Comparison of ENCODE assay signal across 7 cellular contexts in the genomic region with DNA sequence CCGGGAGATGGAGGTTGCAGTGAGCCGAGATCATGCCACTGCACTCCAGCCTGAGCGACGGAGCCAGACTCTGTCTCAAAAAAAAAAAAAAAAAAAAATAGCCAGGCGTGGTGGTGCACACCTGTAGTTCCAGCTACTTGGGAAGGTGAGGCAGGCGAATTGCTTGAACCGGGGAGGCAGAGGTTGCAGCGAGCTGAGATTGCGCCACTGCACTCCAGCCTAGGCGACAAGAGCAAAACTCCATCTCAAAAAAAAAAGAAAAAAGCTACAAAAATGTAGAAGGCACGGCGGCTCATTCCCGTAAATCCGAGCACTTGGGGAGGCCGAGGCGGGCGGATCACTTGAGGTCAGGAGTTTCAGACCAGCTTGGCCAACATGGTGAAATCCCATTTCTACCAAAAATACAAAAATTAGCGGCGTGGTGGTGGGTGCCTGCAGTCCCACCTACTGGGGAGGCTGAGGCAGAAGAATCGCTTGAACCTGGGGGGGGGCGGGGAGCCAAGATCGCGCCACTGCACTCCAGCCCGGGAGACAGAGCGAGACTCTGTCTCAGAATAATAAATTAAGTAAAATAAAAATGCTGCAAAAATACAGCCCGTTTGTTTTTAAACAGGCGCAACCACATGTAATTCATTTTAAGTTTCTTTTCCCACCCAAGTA. TPM values are rescaled to one million over a fixed set of nuclear protein-coding genes. Genes with fewer than 3 reads are reported as not detected.
DNase-seq lines count a peak whose midpoint lies in the region; ATAC-seq and TF ChIP-seq lines count a peak whose summit lies in the region.
"Not testable (repeated sequence)": the region's sequence is repeated elsewhere in the genome, so short reads cannot be mapped to it uniquely, and the experiment has no call there.
"Had no signal": no experiment of that assay in that cellular context is flagged by ENCODE, and none has a peak within 500 bp of the region (broad histone marks: within the 10 kb centered on the region; RNA-seq: fewer than 3 reads in every experiment).

No MANE protein-coding gene starts in this region.

- not testable (repeated sequence) for H3K9me2 ChIP-seq in PC-3 (replicated peaks; ENCODE audit: low read length)

- not testable (repeated sequence) for DNase-seq in Caco-2; PC-3; adrenal gland; fibroblast of mammary gland (ENCODE audit: low read depth); stomach

- not testable (repeated sequence) for H3K27me3 ChIP-seq in Caco-2 (replicated peaks; ENCODE audit: control insufficient read depth, insufficient read depth, low read length); PC-3 (ENCODE audit: low read length); adrenal gland
- H3K27me3 ChIP-seq in muscle layer of colon (ENCODE audit: control insufficient read depth in 1 of 2, insufficient read depth in 2 of 2, low read length in 2 of 2) (peaks cover 0 to 10% of the 10 kb centered on the region in 2 donors), stomach (peaks cover 7 to 16% (median 13%) of the 10 kb centered on the region in 3 donors)

- peak overlapping the region; percentile 78; the same call in 1 of the 2 replicates for H2AFZ ChIP-seq in PC-3 (ENCODE audit: low read length)

- H3K9me3 ChIP-seq in Caco-2; PC-3 (ENCODE audit: low read length); adrenal gland (replicated peaks in 1 of 3); muscle layer of colon (ENCODE audit: low read length); stomach: not testable (repeated sequence)

- H3K27ac ChIP-seq in PC-3 (ENCODE audit: low read length) (peak overlapping the region; percentile 89), adrenal gland (peak overlapping the region; percentile 76 to 97 (median 93)), muscle layer of colon (ENCODE audit: low read depth, low read length) (peak overlapping the region; percentile 97), stomach (peak overlapping the region; percentile 83 to 97 (median 94))

- H3K36me3 Mint-ChIP-seq in Caco-2 (ENCODE audit: insufficient read depth, unreplicated experiment): peaks cover 56% of the 10 kb centered on the region

- peak overlapping the region; percentile 95 for H3K4me2 ChIP-seq in PC-3 (ENCODE audit: low read length)

- not testable (repeated sequence) for H3K36me3 ChIP-seq in Caco-2 (ENCODE audit: control insufficient read depth, insufficient read depth, low read length)
- peaks cover 17% of the 10 kb centered on the region for H3K36me3 ChIP-seq in PC-3 (ENCODE audit: low read depth, low read length)
- peaks cover 0 to 18% of the 10 kb centered on the region in 2 donors for H3K36me3 ChIP-seq in adrenal gland (replicated peaks in 1 of 2)
- peaks cover 24% of the 10 kb centered on the region for H3K36me3 ChIP-seq in muscle layer of colon (ENCODE audit: insufficient read depth, low read length)
- peaks cover 16 to 22% (median 21%) of the 10 kb centered on the region in 4 donors for H3K36me3 ChIP-seq in stomach

- H4K20me1 ChIP-seq in PC-3 (ENCODE audit: low read length): peaks cover 28% of the 10 kb centered on the region

- peak overlapping the region; percentile 87 for H3K9ac ChIP-seq in PC-3 (ENCODE audit: low read length)
- H3K9ac ChIP-seq in muscle layer of colon (ENCODE audit: low read length): not testable (repeated sequence)

- peak overlapping the region; percentile 74 for H3K27ac Mint-ChIP-seq in Caco-2 (ENCODE audit: unreplicated experiment)

- peaks cover 12% of the 10 kb centered on the region for H3K4me1 Mint-ChIP-seq in Caco-2 (ENCODE audit: low read depth, unreplicated experiment)

- TF ChIP-seq EP300 in stomach (IDR thresholded peaks at IDR 0.05): not testable (repeated sequence)

- CTCF ChIA-PET in Caco-2 (lab: Charles Lee): interaction anchor here (0.7 to 1.6 kb wide), 8 partner anchors 10 to 292 kb away, joined by 3 to 6 read pairs (median 3); no protein-coding TSS in a partner anchor
- CTCF ChIA-PET in PC-3 (lab: Charles Lee): interaction anchor here (1.0 kb wide), 1 partner anchor 110 kb away, joined by 3 read pairs; no protein-coding TSS in a partner anchor

- H3F3A ChIP-seq in PC-3 (ENCODE audit: low read length, unreplicated experiment): not testable (repeated sequence)

- 49 to 55% (median 51%) methylated on average over 25 to 27 of the region's 27 CpGs for WGBS in adrenal gland, 4 donors
- WGBS in stomach, 5 donors: 49 to 58% (median 55%) methylated on average over 27 of the region's 27 CpGs

- intact Hi-C loops in Caco-2 (cut with micrococcal nuclease; ENCODE audit: unreplicated experiment) (loop anchor here (2.0 to 10.0 kb wide), 4 partner anchors 17 to 445 kb away; a partner anchor contains a TSS), adrenal gland (cut with DNase I) (loop anchor here in 1 of 2 donors (10.0 kb wide), 1 partner anchor 455 kb away; no protein-coding TSS in a partner anchor), stomach (cut with DNase I; ENCODE audit: low total_unique reads) (loop anchor here (10.0 kb wide), 1 partner anchor 55 kb away; a partner anchor contains a TSS)
- intact Hi-C loops in PC-3 (cut with micrococcal nuclease): not testable (repeated sequence)

- not testable (repeated sequence) for ATAC-seq in PC-3

- peaks cover 46% of the 10 kb centered on the region for H3K79me2 ChIP-seq in PC-3 (ENCODE audit: low read length)

- peak overlapping the region; percentile 80 for H3K4me3 Mint-ChIP-seq in Caco-2 (ENCODE audit: unreplicated experiment)

- not testable (repeated sequence) for TF ChIP-seq POLR2A in adrenal gland (IDR thresholded peaks at IDR 0.05); stomach (IDR thresholded peaks at IDR 0.05)

- POLR2A ChIA-PET in Caco-2 (lab: Charles Lee): interaction anchor here (0.6 to 2.4 kb wide), 9 partner anchors 15 to 169 kb away, joined by 3 to 39 read pairs (median 9); a partner anchor contains a TSS
- POLR2A ChIA-PET in PC-3 (lab: Charles Lee; ENCODE audit: unreplicated experiment): interaction anchor here (0.7 to 1.4 kb wide), 2 partner anchors 13 to 14 kb away, joined by 4 to 10 read pairs; a partner anchor contains a TSS

- H3K4me3 ChIP-seq in Caco-2 (ENCODE audit: low read depth, low read length) (peak overlapping the region; percentile 80), PC-3 (ENCODE audit: low read length) (peak overlapping the region; percentile 84), adrenal gland (peak overlapping the region in 2 of 4 donors; percentile 51 to 81), fibroblast of mammary gland (ENCODE audit: control insufficient read depth, low read depth, low read length) (peak overlapping the region; percentile 62), muscle layer of colon (ENCODE audit: low read depth in 1 of 2, low read length in 2 of 2) (peak overlapping the region; percentile 49 to 93), stomach (peak overlapping the region; percentile 60 to 78 (median 72))

- not testable (repeated sequence) for TF ChIP-seq CTCF in Caco-2 (IDR thresholded peaks at IDR 0.05; ENCODE audit: insufficient read depth in 1 of 2, low read depth in 1 of 2, low read length in 1 of 2, severe bottlenecking in 1 of 2, unreplicated experiment in 1 of 2); PC-3 (conservative IDR thresholded peaks at IDR 0.05; ENCODE audit: low read depth, low read length); adrenal gland (IDR thresholded peaks at IDR 0.05); fibroblast of mammary gland (conservative IDR thresholded peaks at IDR 0.05; ENCODE audit: control insufficient read depth, insufficient read depth, low read depth, low read length); stomach (IDR thresholded peaks at IDR 0.05)

- H3K4me1 ChIP-seq in Caco-2: peaks cover 32% of the 10 kb centered on the region
- H3K4me1 ChIP-seq in PC-3 (ENCODE audit: insufficient read depth, low read length): peaks cover 37% of the 10 kb centered on the region
- peaks cover 7 to 43% of the 10 kb centered on the region in 2 donors for H3K4me1 ChIP-seq in adrenal gland (replicated peaks in 1 of 2)
- peaks cover 55% of the 10 kb centered on the region for H3K4me1 ChIP-seq in muscle layer of colon (ENCODE audit: insufficient read depth, low read length)
- H3K4me1 ChIP-seq in stomach: peaks cover 47 to 81% (median 77%) of the 10 kb centered on the region in 4 donors

- H3K9me3 Mint-ChIP-seq in Caco-2 (ENCODE audit: unreplicated experiment): not testable (repeated sequence)

- not testable (repeated sequence) for H3K27me3 Mint-ChIP-seq in Caco-2 (ENCODE audit: insufficient read depth, unreplicated experiment)

- BruUV-seq in Caco-2 (replicated peaks; lab: Mats Ljungman, UMichigan): not testable (repeated sequence)
- TSS peak; percentile 70 for BruUV-seq in PC-3 (replicated peaks; lab: Mats Ljungman, UMichigan)

RNA-seq across cellular contexts. Expression of a gene that starts 1.4 kb away (rescaled TPM):
- total RNA-seq in Caco-2 (2022) (481 and 487 TPM in 2 replicates), PC-3 (2014; rRNA removed) (424 and 599 TPM in 2 replicates), adrenal gland (100 to 1,000 TPM in 6 of 8 donors, 10 to 100 TPM in 2; 69.9 to 362 (median 129) TPM), stomach (100 to 1,000 TPM in 4 of 5 donors, 10 to 100 TPM in 1; 69.4 to 170 (median 115) TPM)
- polyA plus RNA-seq in adrenal gland (100 to 1,000 TPM; 105 to 211 (median 200) TPM), stomach (100 to 1,000 TPM; 188 to 292 (median 215) TPM)

RNA-seq across cellular contexts. Expression of a gene that starts 9.0 kb away (rescaled TPM):
- total RNA-seq in Caco-2 (2022) (0.19 TPM in 1 of 2 replicates, not detected in the other), PC-3 (2014; rRNA removed) (1.0 and 1.5 TPM in 2 replicates), adrenal gland (not detected), stomach (under 1 TPM in 1 of 5 donors, not detected in 4; 0.18 TPM)
- polyA plus RNA-seq in adrenal gland (not detected), stomach (under 1 TPM in 1 of 3 donors, not detected in 2; 0.53 TPM)
- total RNA-seq: ureter had no signal

RNA-seq across cellular contexts. Expression of a gene that starts 11.4 kb away (rescaled TPM):
- total RNA-seq in Caco-2 (2022): not detected in 2 replicates
- total RNA-seq in PC-3 (2014; rRNA removed): not detected in 2 replicates
- total RNA-seq in adrenal gland: 1 to 10 TPM in 1 of 8 donors, under 1 TPM in 1, not detected in 6; 0.25 to 3.1 TPM
- polyA plus RNA-seq in adrenal gland: under 1 TPM in 1 of 3 donors, not detected in 2; 0.32 TPM
- total RNA-seq in stomach: not detected
- polyA plus RNA-seq in stomach: not detected
- total RNA-seq: ureter had no signal

RNA-seq across cellular contexts. Expression of a gene that starts 12.4 kb away (rescaled TPM):
- total RNA-seq in Caco-2 (2022): 0.27 TPM in 1 of 2 replicates, not detected in the other
- total RNA-seq in PC-3 (2014; rRNA removed): 1.2 and 1.7 TPM in 2 replicates
- total RNA-seq in adrenal gland: not detected
- not detected for polyA plus RNA-seq in adrenal gland
- total RNA-seq in stomach: not detected
- 1 to 10 TPM in 1 of 3 donors, not detected in 2; 1.0 TPM for polyA plus RNA-seq in stomach

RNA-seq across cellular contexts. Expression of a gene that starts 14.7 kb away (rescaled TPM):
- total RNA-seq in Caco-2 (2022) (1.7 and 1.8 TPM in 2 replicates), PC-3 (2014; rRNA removed) (0.29 and 1.3 TPM in 2 replicates), adrenal gland (1 to 10 TPM in 5 of 8 donors, under 1 TPM in 3; 0.56 to 4.6 (median 1.5) TPM), stomach (1 to 10 TPM in 1 of 5 donors, under 1 TPM in 1, not detected in 3; 0.92 to 3.6 TPM)
- polyA plus RNA-seq in adrenal gland (1 to 10 TPM in 2 of 3 donors, not detected in 1; 2.5 to 3.4 TPM), stomach (10 to 100 TPM in 1 of 3 donors, 1 to 10 TPM in 2; 2.7 to 47.3 (median 3.4) TPM)
